In the genomic region with DNA sequence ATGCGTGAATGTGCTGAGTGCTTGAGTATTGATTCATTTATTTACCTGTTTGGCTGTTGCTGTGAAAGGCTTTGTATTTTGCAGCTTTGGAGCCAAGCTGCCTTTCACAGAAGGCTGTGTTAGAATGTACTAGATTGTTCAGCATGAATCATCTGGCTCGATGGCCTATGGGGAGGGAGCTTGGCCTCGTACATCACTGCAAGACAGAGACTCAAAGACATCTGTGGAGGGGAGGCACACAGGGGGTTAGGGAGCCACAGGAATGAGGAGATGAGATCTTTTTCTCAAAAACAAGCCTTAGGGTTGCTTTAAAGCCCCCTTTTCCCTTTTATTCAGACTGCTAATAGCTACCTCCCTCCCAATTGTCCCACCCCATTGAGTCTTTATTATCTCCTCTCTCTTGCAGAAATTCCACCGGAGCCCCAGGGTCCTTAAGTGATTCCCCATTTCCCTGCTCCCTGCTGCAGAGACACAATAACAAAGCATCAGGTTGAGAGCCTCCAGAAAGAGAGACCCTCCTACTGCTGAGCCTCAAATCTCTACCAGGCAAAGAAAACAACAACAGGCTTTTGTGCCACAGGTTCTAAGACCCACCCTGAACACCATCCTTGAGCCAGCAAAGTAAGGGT, we compare ENCODE assay signal across 10 cellular contexts.
DNase-seq lines count a peak whose midpoint lies in the region; ATAC-seq and TF ChIP-seq lines count a peak whose summit lies in the region.
"Had no signal": no experiment of that assay in that cellular context is flagged by ENCODE, and none has a peak within 500 bp of the region (broad histone marks: within the 10 kb centered on the region; RNA-seq: fewer than 3 reads in every experiment).

No MANE protein-coding gene starts in this region.

- H3K9me3 Mint-ChIP-seq in brain = no peaks in the 10 kb centered on the region
- H3K9me3 Mint-ChIP-seq in activated CD4-positive, alpha-beta T cell treated with anti-CD3 and anti-CD28 coated beads, Interleukin-2, amount 10 ng/mL, durations not matched to agents 7 days and 5 days = no peaks in the 10 kb centered on the region
- H3K9me3 Mint-ChIP-seq: neural crest cell had no signal

- no peak for TF ChIP-seq CTCF in brain (conservative IDR thresholded peaks at IDR 0.05)

- DNase-seq in NCI-H1092 (lab: John Stamatoyannopoulos, UW) = peak; percentile 49
- peak; percentile 45 for DNase-seq in iPS-NIHi11 (ENCODE audit: low spot score)
- peak; percentile 6 for DNase-seq in stromal cell of bone marrow (ENCODE audit: low read depth)
- no peak for DNase-seq in NCI-H2196 (lab: John Stamatoyannopoulos, UW; ENCODE audit: unreplicated experiment)
- DNase-seq in activated CD4-positive, alpha-beta T cell treated with anti-CD3 and anti-CD28 coated beads, Interleukin-2, amount 10 ng/mL, durations not matched to agents 7 days and 5 days = no peak
- DNase-seq: kidney, T1000 had no signal

- H3K27ac Mint-ChIP-seq in brain = peak overlapping the region in 4 of 5 experiments; percentile 70 to 90 (median 89)
- H3K27ac Mint-ChIP-seq in activated CD4-positive, alpha-beta T cell treated with anti-CD3 and anti-CD28 coated beads, Interleukin-2, amount 10 ng/mL, durations not matched to agents 7 days and 5 days = no peak overlapping the region

- no peak overlapping the region for H3K4me3 Mint-ChIP-seq in brain
- no peak overlapping the region for H3K4me3 Mint-ChIP-seq in activated CD4-positive, alpha-beta T cell treated with anti-CD3 and anti-CD28 coated beads, Interleukin-2, amount 10 ng/mL, durations not matched to agents 7 days and 5 days
- H3K4me3 Mint-ChIP-seq: neural crest cell had no signal

- peaks cover 55% of the 10 kb centered on the region for H3K4me1 Mint-ChIP-seq in brain
- no peaks in the 10 kb centered on the region for H3K4me1 Mint-ChIP-seq in activated CD4-positive, alpha-beta T cell treated with anti-CD3 and anti-CD28 coated beads, Interleukin-2, amount 10 ng/mL, durations not matched to agents 7 days and 5 days

- CTCF ChIA-PET in activated CD4-positive, alpha-beta T cell treated with anti-CD3 and anti-CD28 coated beads, Interleukin-2, amount 10 ng/mL, durations not matched to agents 7 days and 5 days (lab: Charles Lee) = no interaction called here

- peaks cover 4% of the 10 kb centered on the region for H3K27me3 Mint-ChIP-seq in brain
- H3K27me3 Mint-ChIP-seq in activated CD4-positive, alpha-beta T cell treated with anti-CD3 and anti-CD28 coated beads, Interleukin-2, amount 10 ng/mL, durations not matched to agents 7 days and 5 days = no peaks in the 10 kb centered on the region

- POLR2A ChIA-PET in activated CD4-positive, alpha-beta T cell treated with anti-CD3 and anti-CD28 coated beads, Interleukin-2, amount 10 ng/mL, durations not matched to agents 7 days and 5 days (lab: Charles Lee) = no interaction called here

- no peak for ATAC-seq in GM21737 (IDR thresholded peaks at IDR 0.05; ENCODE audit: unreplicated experiment)

- H3K36me3 Mint-ChIP-seq in brain = no peaks in the 10 kb centered on the region
- no peaks in the 10 kb centered on the region for H3K36me3 Mint-ChIP-seq in activated CD4-positive, alpha-beta T cell treated with anti-CD3 and anti-CD28 coated beads, Interleukin-2, amount 10 ng/mL, durations not matched to agents 7 days and 5 days (ENCODE audit: low read depth)

Comparison
In these comparisons a context has a peak if more than half of its experiments do, and no peak if none do; other contexts are left out.
1. DNase-seq: peak in NCI-H1092 (single experiment), iPS-NIHi11 (single experiment) and stromal cell of bone marrow (single experiment); none in NCI-H2196 (single experiment) and activated CD4-positive, alpha-beta T cell treated with anti-CD3 and anti-CD28 coated beads, Interleukin-2, amount 10 ng/mL, durations not matched to agents 7 days and 5 days (single experiment).